Comparison of ENCODE assay signal across 1 cellular context in the genomic region with DNA sequence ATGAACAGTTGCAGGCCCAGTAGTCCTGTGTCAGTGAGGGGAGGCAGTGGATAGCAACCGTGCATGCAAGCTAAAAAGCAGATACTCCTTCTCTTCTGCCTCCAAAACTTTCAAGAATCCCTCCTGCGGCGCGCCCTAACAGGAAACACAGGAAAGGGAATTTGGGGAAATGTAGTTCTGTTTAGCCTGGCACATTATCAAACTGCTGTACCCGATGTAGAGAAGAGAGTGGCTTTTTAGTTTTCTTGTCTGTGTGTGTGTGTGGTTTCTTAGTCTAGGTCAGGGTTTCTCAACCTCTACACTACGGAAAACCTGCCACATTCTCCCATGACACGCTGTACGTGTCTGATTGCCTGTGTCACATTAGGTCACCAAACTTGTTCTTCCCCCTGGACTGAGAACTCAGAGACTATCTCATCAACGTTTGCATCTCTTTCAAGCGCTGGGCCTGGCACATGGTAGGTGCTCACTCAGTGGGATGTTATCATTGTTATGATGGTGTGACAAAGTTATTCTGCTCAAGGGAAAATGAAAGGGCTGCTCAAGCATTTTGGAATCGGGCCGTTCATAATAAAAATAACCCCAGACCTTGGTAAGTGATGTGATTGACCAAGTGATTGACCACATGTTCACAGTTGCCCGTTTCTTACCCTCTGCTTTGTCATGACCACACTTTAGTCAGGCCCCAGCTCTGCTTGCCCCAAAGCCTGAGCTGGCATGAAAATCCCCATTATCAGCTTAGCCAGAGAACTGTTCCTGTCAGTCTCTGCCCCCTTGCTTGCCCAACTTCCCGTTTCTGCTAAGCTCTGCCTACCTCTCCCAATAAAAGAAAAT.
TF ChIP-seq lines count a peak whose summit lies in the region.

No MANE protein-coding gene starts in this region.

TF ChIP-seq in A549, 52 proteins besides CTCF, POLR2A, EP300 and RAD21 (continued from another document):
- TF ChIP-seq, protein P1, sequence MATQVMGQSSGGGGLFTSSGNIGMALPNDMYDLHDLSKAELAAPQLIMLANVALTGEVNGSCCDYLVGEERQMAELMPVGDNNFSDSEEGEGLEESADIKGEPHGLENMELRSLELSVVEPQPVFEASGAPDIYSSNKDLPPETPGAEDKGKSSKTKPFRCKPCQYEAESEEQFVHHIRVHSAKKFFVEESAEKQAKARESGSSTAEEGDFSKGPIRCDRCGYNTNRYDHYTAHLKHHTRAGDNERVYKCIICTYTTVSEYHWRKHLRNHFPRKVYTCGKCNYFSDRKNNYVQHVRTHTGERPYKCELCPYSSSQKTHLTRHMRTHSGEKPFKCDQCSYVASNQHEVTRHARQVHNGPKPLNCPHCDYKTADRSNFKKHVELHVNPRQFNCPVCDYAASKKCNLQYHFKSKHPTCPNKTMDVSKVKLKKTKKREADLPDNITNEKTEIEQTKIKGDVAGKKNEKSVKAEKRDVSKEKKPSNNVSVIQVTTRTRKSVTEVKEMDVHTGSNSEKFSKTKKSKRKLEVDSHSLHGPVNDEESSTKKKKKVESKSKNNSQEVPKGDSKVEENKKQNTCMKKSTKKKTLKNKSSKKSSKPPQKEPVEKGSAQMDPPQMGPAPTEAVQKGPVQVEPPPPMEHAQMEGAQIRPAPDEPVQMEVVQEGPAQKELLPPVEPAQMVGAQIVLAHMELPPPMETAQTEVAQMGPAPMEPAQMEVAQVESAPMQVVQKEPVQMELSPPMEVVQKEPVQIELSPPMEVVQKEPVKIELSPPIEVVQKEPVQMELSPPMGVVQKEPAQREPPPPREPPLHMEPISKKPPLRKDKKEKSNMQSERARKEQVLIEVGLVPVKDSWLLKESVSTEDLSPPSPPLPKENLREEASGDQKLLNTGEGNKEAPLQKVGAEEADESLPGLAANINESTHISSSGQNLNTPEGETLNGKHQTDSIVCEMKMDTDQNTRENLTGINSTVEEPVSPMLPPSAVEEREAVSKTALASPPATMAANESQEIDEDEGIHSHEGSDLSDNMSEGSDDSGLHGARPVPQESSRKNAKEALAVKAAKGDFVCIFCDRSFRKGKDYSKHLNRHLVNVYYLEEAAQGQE (IDR thresholded peaks at IDR 0.05), result no peak
- TF ChIP-seq, protein P2, sequence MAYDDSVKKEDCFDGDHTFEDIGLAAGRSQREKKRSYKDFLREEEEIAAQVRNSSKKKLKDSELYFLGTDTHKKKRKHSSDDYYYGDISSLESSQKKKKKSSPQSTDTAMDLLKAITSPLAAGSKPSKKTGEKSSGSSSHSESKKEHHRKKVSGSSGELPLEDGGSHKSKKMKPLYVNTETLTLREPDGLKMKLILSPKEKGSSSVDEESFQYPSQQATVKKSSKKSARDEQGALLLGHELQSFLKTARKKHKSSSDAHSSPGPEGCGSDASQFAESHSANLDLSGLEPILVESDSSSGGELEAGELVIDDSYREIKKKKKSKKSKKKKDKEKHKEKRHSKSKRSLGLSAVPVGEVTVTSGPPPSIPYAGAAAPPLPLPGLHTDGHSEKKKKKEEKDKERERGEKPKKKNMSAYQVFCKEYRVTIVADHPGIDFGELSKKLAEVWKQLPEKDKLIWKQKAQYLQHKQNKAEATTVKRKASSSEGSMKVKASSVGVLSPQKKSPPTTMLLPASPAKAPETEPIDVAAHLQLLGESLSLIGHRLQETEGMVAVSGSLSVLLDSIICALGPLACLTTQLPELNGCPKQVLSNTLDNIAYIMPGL (CRISPR knock-in tag; IDR thresholded peaks at IDR 0.05; ENCODE audit: borderline replicate concordance), result no peak
- TF ChIP-seq CEBPB (IDR thresholded peaks at IDR 0.05) (no peak), NFE2L2 (conservative IDR thresholded peaks at IDR 0.05; ENCODE audit: low read length) (no peak), RCOR1 (IDR thresholded peaks at IDR 0.05; ENCODE audit: low read depth, low read length) (no peak), TP53 (CRISPR knock-in tag; IDR thresholded peaks at IDR 0.05) (no peak), HDAC2 (IDR thresholded peaks at IDR 0.05) (no peak), FOSL2 (IDR thresholded peaks at IDR 0.05) (no peak), FOSL2 (CRISPR knock-in tag; IDR thresholded peaks at IDR 0.05) (no peak)
- TF ChIP-seq, protein P3, sequence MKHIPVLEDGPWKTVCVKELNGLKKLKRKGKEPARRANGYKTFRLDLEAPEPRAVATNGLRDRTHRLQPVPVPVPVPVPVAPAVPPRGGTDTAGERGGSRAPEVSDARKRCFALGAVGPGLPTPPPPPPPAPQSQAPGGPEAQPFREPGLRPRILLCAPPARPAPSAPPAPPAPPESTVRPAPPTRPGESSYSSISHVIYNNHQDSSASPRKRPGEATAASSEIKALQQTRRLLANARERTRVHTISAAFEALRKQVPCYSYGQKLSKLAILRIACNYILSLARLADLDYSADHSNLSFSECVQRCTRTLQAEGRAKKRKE (CRISPR knock-in tag; IDR thresholded peaks at IDR 0.05; ENCODE audit: low read depth), result no peak
